Comparison of ENCODE assay signal across 2 cellular contexts in genomic region chr19:52415711-52416110, GRCh38.
TF ChIP-seq lines count a peak whose summit lies in the region.

No MANE protein-coding gene starts in this region.

TF ChIP-seq in HEK293, 187 proteins besides CTCF, POLR2A, EP300 and RAD21:
- TF ChIP-seq ZNF768 (tag by site-specific recombination; IDR thresholded peaks at IDR 0.05), result no peak
- peak; percentile 55 for TF ChIP-seq SETDB1 (IDR thresholded peaks at IDR 0.05; ENCODE audit: insufficient read length, low read length)

TF ChIP-seq in H1, 55 proteins besides CTCF, POLR2A, EP300 and RAD21:
- TF ChIP-seq NANOG (IDR thresholded peaks at IDR 0.05; ENCODE audit: insufficient read depth, low read depth, low read length, poor library complexity, severe bottlenecking) (no peak), GTF2F1 (IDR thresholded peaks at IDR 0.05; ENCODE audit: borderline replicate concordance, low read depth, low read length) (no peak), ZNF274 (IDR thresholded peaks at IDR 0.05; ENCODE audit: borderline replicate concordance, extremely low read depth, low read length) (peak; percentile 51; the same call in 1 of the 2 replicates), TAF1 (IDR thresholded peaks at IDR 0.05; ENCODE audit: low read depth, low read length) (no peak), RFX5 (IDR thresholded peaks at IDR 0.05; ENCODE audit: borderline replicate concordance, low read depth, low read length) (no peak)
